15 cellular contexts compared by ENCODE assay signal in genomic region chrX:116009348-116009747, GRCh38.
DNase-seq lines count a peak whose midpoint lies in the region; ATAC-seq and TF ChIP-seq lines count a peak whose summit lies in the region.
"Had no signal": no experiment of that assay in that cellular context is flagged by ENCODE, and none has a peak within 500 bp of the region (broad histone marks: within the 10 kb centered on the region; RNA-seq: fewer than 3 reads in every experiment).

No MANE protein-coding gene starts in this region.

- no peak for TF ChIP-seq POLR2A in thyroid gland (IDR thresholded peaks at IDR 0.05)

- ATAC-seq in GM19372 (IDR thresholded peaks at IDR 0.05; ENCODE audit: low read depth, unreplicated experiment): peak; percentile 2
- peak; percentile 0 for ATAC-seq in HG02798 (IDR thresholded peaks at IDR 0.05; ENCODE audit: poor library complexity, unreplicated experiment)
- ATAC-seq in mucosa of descending colon: no peak
- ATAC-seq: natural killer cell treated with Interleukin-12 subunit alpha and Interleukin-12 subunit beta and Interleukin-15 and Interleukin-18, amount 100 ng/mL, for 72 hours; T-cell had no signal

- H3K27ac ChIP-seq in SJCRH30 (peak overlapping the region; percentile 87), thyroid gland (peak overlapping the region in 2 of 3 donors; percentile 23 to 50)

- H3K27me3 ChIP-seq in SJCRH30 (no peaks in the 10 kb centered on the region), thyroid gland (no peaks in the 10 kb centered on the region)
- H3K27me3 ChIP-seq: BE2C had no signal

- no peaks in the 10 kb centered on the region for H3K9me3 ChIP-seq in SJCRH30 (replicated peaks)
- H3K9me3 ChIP-seq in thyroid gland: no peaks in the 10 kb centered on the region
- no peaks in the 10 kb centered on the region for H3K9me3 ChIP-seq in mucosa of descending colon
- H3K9me3 ChIP-seq: BE2C had no signal

- intact Hi-C loops in thyroid gland (cut with DNase I) (no loop called here), mucosa of descending colon (cut with DNase I, micrococcal nuclease) (no loop called here)

- H3K4me3 ChIP-seq in SJCRH30: no peak overlapping the region
- H3K4me3 ChIP-seq in thyroid gland (replicated peaks in 1 of 3): no peak overlapping the region
- no peak overlapping the region for H3K4me3 ChIP-seq in mucosa of descending colon

- DNase-seq in SJCRH30 (no peak), thyroid gland (peak; percentile 6 to 29), DMS153 treated with DMSO at 0.1 percent for 48 hours (lab: John Stamatoyannopoulos, UW; ENCODE audit: unreplicated experiment) (no peak), mucosa of descending colon (no peak)
- no peak for DNase-seq in stimulated activated naive CD4-positive, alpha-beta T cell treated with Interleukin-2 at 50 U/mL for 16 hours (lab: John Stamatoyannopoulos, UW)
- DNase-seq: amniotic stem cell, cerebellar nuclear complex, DMS 273 treated with DMSO at 0.1 percent for 48 hours, NCI-H2029 treated with DMSO at 0.1 percent for 48 hours, NCI-H69, T-cell had no signal

- H3K4me1 ChIP-seq in SJCRH30 (peaks cover 23% of the 10 kb centered on the region), thyroid gland (peaks cover 4 to 6% of the 10 kb centered on the region in 2 donors), mucosa of descending colon (ENCODE audit: low read depth) (no peaks in the 10 kb centered on the region)
- H3K4me1 ChIP-seq: BE2C had no signal

- 27 to 36% methylated on average over 1 of the region's 1 CpG for WGBS in thyroid gland, 2 donors

- no peak for TF ChIP-seq CTCF in thyroid gland (IDR thresholded peaks at IDR 0.05)
- TF ChIP-seq CTCF in mucosa of descending colon (IDR thresholded peaks at IDR 0.05): no peak

- H3K36me3 ChIP-seq in SJCRH30 (no peaks in the 10 kb centered on the region), thyroid gland (no peaks in the 10 kb centered on the region), mucosa of descending colon (ENCODE audit: low read depth) (no peaks in the 10 kb centered on the region)
- H3K36me3 ChIP-seq: BE2C had no signal

Comparison
In these comparisons a context has a peak if more than half of its experiments do, and no peak if none do; other contexts are left out.
1. DNase-seq: peak in thyroid gland (2 of 2); none in SJCRH30 (0 of 2), DMS153 treated with DMSO at 0.1 percent for 48 hours (single experiment), mucosa of descending colon (0 of 3) and stimulated activated naive CD4-positive, alpha-beta T cell treated with Interleukin-2 at 50 U/mL for 16 hours (single experiment).